27 cellular contexts compared by ENCODE assay signal in the genomic region with DNA sequence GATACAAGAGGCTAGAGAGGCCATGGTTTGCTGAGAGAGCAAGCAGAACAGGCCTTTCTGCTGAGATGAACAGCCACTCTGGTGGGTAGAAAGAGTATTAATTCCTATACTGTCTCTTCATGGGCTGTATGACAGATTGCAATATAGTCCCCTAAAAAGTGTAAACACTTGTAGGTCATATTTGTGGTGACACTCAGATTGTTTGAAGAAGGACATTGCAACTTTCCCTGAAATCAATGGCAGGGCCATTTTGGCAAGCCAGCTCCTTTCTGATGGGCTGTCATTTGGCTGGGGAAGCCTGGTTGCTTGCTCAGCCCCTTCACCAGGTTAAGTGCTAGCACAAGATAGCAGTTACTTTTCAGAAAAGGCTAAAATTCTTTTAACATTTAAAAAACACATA.
"Had no signal": no experiment of that assay in that cellular context is flagged by ENCODE, and none has a peak within 500 bp of the region (broad histone marks: within the 10 kb centered on the region; RNA-seq: fewer than 3 reads in every experiment).

No MANE protein-coding gene starts in this region.

- H3K4me2 ChIP-seq: neural progenitor cell had no signal

- H3K27me3 ChIP-seq: heart right ventricle, left lung, neural progenitor cell, neutrophil, ovary, sigmoid colon, spleen, suprapubic skin, tibial artery, upper lobe of right lung had no signal

- H3K27ac ChIP-seq: heart right ventricle, left lung, neural progenitor cell, neutrophil, ovary, prostate gland, sigmoid colon, spleen, suprapubic skin, thoracic aorta, tibial artery, upper lobe of right lung had no signal

- H3K4me1 ChIP-seq: left lung, neural progenitor cell, prostate gland, spleen, suprapubic skin, upper lobe of right lung had no signal

- DNase-seq: heart right ventricle; hippocampal formation; kidney glomerular epithelial cell; left cardiac atrium; left lung; naive B cell; natural killer cell; nephron progenitor cell; occipital lobe; ovary; posterior cingulate gyrus; retina; right cardiac atrium; sigmoid colon; spleen; stimulated activated CD4-positive, alpha-beta T cell treated with anti-CD3 and anti-CD28 coated beads, Interleukin-4, amount 100 ng/mL, for 24 hours; stimulated activated naive CD4-positive, alpha-beta T cell; tibial artery; trophoblast cell; upper lobe of right lung had no signal

- ATAC-seq: heart right ventricle; left cardiac atrium; left lung; natural killer cell; right cardiac atrium; stimulated activated effector memory CD8-positive, alpha-beta T cell treated with anti-CD3 and anti-CD28 coated beads, Interleukin-12 subunit alpha, Interleukin-12 subunit beta, amount 100 ng/mL, for 72 hours; upper lobe of right lung had no signal

- H2AFZ ChIP-seq: neural progenitor cell had no signal

- H3K9ac ChIP-seq: neural progenitor cell had no signal

- H3K36me3 ChIP-seq: ovary had no signal

- H3K4me3 ChIP-seq: heart right ventricle, left lung, lung, neural progenitor cell, ovary, prostate gland, sigmoid colon, spleen, suprapubic skin, thoracic aorta, tibial artery, upper lobe of right lung had no signal

- H3K9me3 ChIP-seq: heart right ventricle, left lung, neutrophil, ovary, prostate gland, sigmoid colon, spleen, suprapubic skin, thoracic aorta, tibial artery, upper lobe of right lung had no signal
